16 cellular contexts compared by ENCODE assay signal in genomic region chr4:6834867-6835266, GRCh38. TPM values are rescaled to one million over a fixed set of nuclear protein-coding genes. Genes with fewer than 3 reads are reported as not detected.
DNase-seq lines count a peak whose midpoint lies in the region; FAIRE-seq and TF ChIP-seq lines count a peak whose summit lies in the region.
"Had no signal": no experiment of that assay in that cellular context is flagged by ENCODE, and none has a peak within 500 bp of the region (broad histone marks: within the 10 kb centered on the region; RNA-seq: fewer than 3 reads in every experiment).

No MANE protein-coding gene starts in this region.

- H2AFZ ChIP-seq in ACC112 (ENCODE audit: low read length, unreplicated experiment) (no peak overlapping the region), keratinocyte (ENCODE audit: control insufficient read depth, low read length) (no peak overlapping the region)

- in situ Hi-C loops in brain microvascular endothelial cell (cut with HindIII; ENCODE audit: low pct_ligation_motif_present, low sequenced_read_pairs): no loop called here
- in situ Hi-C loops in KBM-7 (cut with MboI; ENCODE audit: low pct_unique_long_range_greater_than_20kb, low sequenced_read_pairs): no loop called here

- H3K9me3 ChIP-seq in keratinocyte (ENCODE audit: control insufficient read depth, low read depth, low read length) (no peaks in the 10 kb centered on the region), A673 (ENCODE audit: low read depth, low read length, poor library complexity, severe bottlenecking) (no peaks in the 10 kb centered on the region)
- H3K9me3 ChIP-seq: prostate gland had no signal

- H3K27me3 ChIP-seq in ACC112 (ENCODE audit: insufficient read depth, low read length) (no peaks in the 10 kb centered on the region), brain microvascular endothelial cell (replicated peaks) (no peaks in the 10 kb centered on the region), keratinocyte (ENCODE audit: control insufficient read depth, extremely low read depth, insufficient read depth, low read length) (no peaks in the 10 kb centered on the region), A673 (replicated peaks; ENCODE audit: insufficient read depth, low read depth, low read length, poor library complexity) (no peaks in the 10 kb centered on the region)

- POLR2A ChIA-PET in A673 (lab: Charles Lee; ENCODE audit: low non-redundant PET): no interaction called here

- H3K36me3 ChIP-seq in ACC112 (ENCODE audit: insufficient read depth, low read length) (peaks cover 3% of the 10 kb centered on the region; the same call in 1 of the 2 replicates), brain microvascular endothelial cell (replicated peaks) (no peaks in the 10 kb centered on the region), keratinocyte (ENCODE audit: control insufficient read depth in 2 of 2, extremely low read depth in 1 of 2, insufficient read depth in 2 of 2, low read length in 2 of 2) (peaks cover 4 to 7% of the 10 kb centered on the region in 2 experiments), A673 (ENCODE audit: insufficient read depth, low read length, poor library complexity, severe bottlenecking) (peaks cover 13% of the 10 kb centered on the region)
- H3K36me3 ChIP-seq: prostate gland had no signal

- H3K4me2 ChIP-seq in keratinocyte (ENCODE audit: control insufficient read depth, extremely low read depth, insufficient read depth, low read depth, low read length): no peak overlapping the region

- dilution Hi-C loops in keratinocyte (cut with MboI; ENCODE audit: extremely low pct_ligation_motif_present, low sequenced_read_pairs): no loop called here

- H3K79me2 ChIP-seq in ACC112 (ENCODE audit: control insufficient read depth, insufficient read depth, low read length, unreplicated experiment) (peaks cover 11% of the 10 kb centered on the region), keratinocyte (ENCODE audit: control insufficient read depth, insufficient read depth, low read length) (peaks cover 12% of the 10 kb centered on the region)

- peaks cover 4% of the 10 kb centered on the region for H3K4me1 Mint-ChIP-seq in activated naive CD8-positive, alpha-beta T cell treated with anti-CD3 and anti-CD28 coated beads for 36 hours
- H3K4me1 Mint-ChIP-seq: B cell; stimulated activated memory B cell treated with anti-CD40 and anti-IgM and Interleukin-4, amounts not matched to agents 10 μg/mL and 1 μg/mL and 100 μg/mL, for 72 hours had no signal

- no TSS peak for BruUV-seq in A673 (replicated peaks; lab: Mats Ljungman, UMichigan)

- H3K27ac Mint-ChIP-seq in activated naive CD8-positive, alpha-beta T cell treated with anti-CD3 and anti-CD28 coated beads for 36 hours: no peak overlapping the region
- H3K27ac Mint-ChIP-seq: activated naive CD8-positive, alpha-beta T cell treated with anti-CD3 and anti-CD28 coated beads, Interleukin-2, amount 10 ng/mL, durations not matched to agents 7 days and 5 days; B cell; stimulated activated memory B cell treated with anti-CD40 and anti-IgM and Interleukin-4, amounts not matched to agents 10 μg/mL and 1 μg/mL and 100 μg/mL, for 72 hours had no signal

- no peaks in the 10 kb centered on the region for H3K9me1 ChIP-seq in keratinocyte (ENCODE audit: control insufficient read depth, extremely low read depth, insufficient read depth, low read length)

- H3K4me3 Mint-ChIP-seq in activated naive CD8-positive, alpha-beta T cell treated with anti-CD3 and anti-CD28 coated beads for 36 hours: no peak overlapping the region
- H3K4me3 Mint-ChIP-seq: activated naive CD8-positive, alpha-beta T cell treated with anti-CD3 and anti-CD28 coated beads, Interleukin-2, amount 10 ng/mL, durations not matched to agents 7 days and 5 days; B cell; stimulated activated memory B cell treated with anti-CD40 and anti-IgM and Interleukin-4, amounts not matched to agents 10 μg/mL and 1 μg/mL and 100 μg/mL, for 72 hours had no signal

- intact Hi-C loops in A673 (cut with micrococcal nuclease; ENCODE audit: unreplicated experiment): no loop called here

- peaks cover 39% of the 10 kb centered on the region for H3K36me3 Mint-ChIP-seq in activated naive CD8-positive, alpha-beta T cell treated with anti-CD3 and anti-CD28 coated beads for 36 hours

- no peak overlapping the region for H3K4me3 ChIP-seq in ACC112 (ENCODE audit: low read depth, low read length)
- H3K4me3 ChIP-seq in brain microvascular endothelial cell (ENCODE audit: low read depth, low read length): no peak overlapping the region
- H3K4me3 ChIP-seq in keratinocyte (ENCODE audit: control insufficient read depth in 2 of 3, extremely low read depth in 1 of 3, insufficient read depth in 2 of 3, low read depth in 1 of 3, low read length in 3 of 3): no peak overlapping the region
- no peak overlapping the region for H3K4me3 ChIP-seq in A673 (ENCODE audit: low read depth, low read length, poor library complexity, severe bottlenecking)
- H3K4me3 ChIP-seq: prostate gland had no signal

- H3K27ac ChIP-seq in ACC112 (ENCODE audit: low read depth, low read length): peak overlapping the region; percentile 7; the same call in 1 of the 2 replicates
- H3K27ac ChIP-seq in brain microvascular endothelial cell: no peak overlapping the region
- H3K27ac ChIP-seq in keratinocyte (ENCODE audit: control insufficient read depth, insufficient read depth, low read length): no peak overlapping the region
- no peak overlapping the region for H3K27ac ChIP-seq in A673 (ENCODE audit: low read depth, low read length, poor library complexity, severe bottlenecking)
- H3K27ac ChIP-seq: prostate gland had no signal

- peaks cover 4% of the 10 kb centered on the region for H4K20me1 ChIP-seq in keratinocyte (ENCODE audit: control insufficient read depth, extremely low read depth, insufficient read depth, low read length)

- CTCF ChIA-PET in A673 (lab: Charles Lee): no interaction called here

- H3K9me3 Mint-ChIP-seq in activated naive CD8-positive, alpha-beta T cell treated with anti-CD3 and anti-CD28 coated beads for 36 hours: peaks cover 5% of the 10 kb centered on the region

- H3K27me3 Mint-ChIP-seq in activated naive CD8-positive, alpha-beta T cell treated with anti-CD3 and anti-CD28 coated beads for 36 hours: no peaks in the 10 kb centered on the region
- H3K27me3 Mint-ChIP-seq: activated naive CD8-positive, alpha-beta T cell treated with anti-CD3 and anti-CD28 coated beads, Interleukin-2, amount 10 ng/mL, durations not matched to agents 7 days and 5 days; B cell; stimulated activated memory B cell treated with anti-CD40 and anti-IgM and Interleukin-4, amounts not matched to agents 10 μg/mL and 1 μg/mL and 100 μg/mL, for 72 hours had no signal

- FAIRE-seq in keratinocyte (lab: Jason Lieb, UNC): peak; percentile 80

- no peak overlapping the region for H3K9ac ChIP-seq in keratinocyte (ENCODE audit: control insufficient read depth, extremely low read depth, insufficient read depth, low read length)

- TF ChIP-seq CTCF in brain microvascular endothelial cell (IDR thresholded peaks at IDR 0.05; ENCODE audit: low read depth, low read length, missing control alignments) (no peak), keratinocyte (optimal IDR thresholded peaks at IDR 0.05 in 1 of 3, IDR thresholded peaks at IDR 0.05 in 1 of 3, conservative IDR thresholded peaks at IDR 0.05 in 1 of 3; ENCODE audit: extremely low read depth in 1 of 3, insufficient read depth in 2 of 3, low read length in 3 of 3) (no peak), A673 (conservative IDR thresholded peaks at IDR 0.05; ENCODE audit: low read depth, low read length) (no peak)

- peaks cover 13% of the 10 kb centered on the region for H3K4me1 ChIP-seq in ACC112 (ENCODE audit: control insufficient read depth, insufficient read depth, low read length, unreplicated experiment)
- H3K4me1 ChIP-seq in keratinocyte (ENCODE audit: control insufficient read depth, extremely low read depth, insufficient read depth, low read length): peaks cover 5% of the 10 kb centered on the region
- no peaks in the 10 kb centered on the region for H3K4me1 ChIP-seq in A673 (ENCODE audit: insufficient read depth, low read length, poor library complexity, severe bottlenecking)
- H3K4me1 ChIP-seq: prostate gland had no signal

- peak; percentile 66 for DNase-seq in HT1080 (ENCODE audit: low read depth)
- peak; percentile 29 for DNase-seq in brain microvascular endothelial cell
- DNase-seq in keratinocyte (ENCODE audit: low read depth, low spot score): no peak
- no peak for DNase-seq in activated naive CD8-positive, alpha-beta T cell treated with anti-CD3 and anti-CD28 coated beads for 36 hours
- no peak for DNase-seq in hypothalamus (lab: John Stamatoyannopoulos, UW)
- no peak for DNase-seq in A673 (ENCODE audit: low spot score)
- no peak for DNase-seq in KBM-7
- DNase-seq: activated naive CD8-positive, alpha-beta T cell treated with anti-CD3 and anti-CD28 coated beads, Interleukin-2, amount 10 ng/mL, durations not matched to agents 7 days and 5 days; effector CD4-positive, alpha-beta T cell; NCI-H1092 treated with DMSO at 0.1 percent for 48 hours; NCI-H446 treated with DMSO at 0.1 percent for 48 hours; stimulated activated CD4-positive, alpha-beta T cell treated with anti-CD3 and anti-CD28 coated beads, Interleukin-2, amount 100 ng/mL, for 48 hours had no signal

RNA-seq across cellular contexts. Expression of gene KIAA0232, which starts 52.3 kb away (rescaled TPM):
- total RNA-seq in HT1080 (2014; rRNA removed; shearing (Covaris generic)): 4.4 and 4.7 TPM in 2 replicates
- polyA plus RNA-seq in HT1080 (2015; cell fraction: cytosol; rRNA removed): 6.3 and 8.9 TPM in 2 replicates
- polyA plus RNA-seq in HT1080 (2015; cell fraction: nucleus; rRNA removed): 14.4 and 15.3 TPM in 2 replicates
- 8.5 to 10.0 TPM (median 9.1 TPM) in 3 replicates for polyA plus RNA-seq in keratinocyte
- polyA plus RNA-seq in keratinocyte (2011; ENCODE audit: low read depth): 9.8 TPM
- polyA plus RNA-seq in keratinocyte (2011; cell fraction: cytosol; rRNA removed): 5.6 and 9.4 TPM in 2 replicates
- polyA plus RNA-seq in keratinocyte (2011; cell fraction: nucleus; rRNA removed): 12.6 and 15.6 TPM in 2 replicates
- polyA plus RNA-seq in keratinocyte (2012; ENCODE audit: low replicate concordance): 7.6 and 7.8 TPM in 2 replicates
- 9.2 to 15.4 TPM (median 13.9 TPM) in 3 replicates for polyA minus RNA-seq in keratinocyte
- polyA minus RNA-seq in keratinocyte (2011; cell fraction: cytosol; rRNA and poly(A)+ RNA removed): 9.2 TPM
- 13.4 and 27.8 TPM in 2 replicates for polyA minus RNA-seq in keratinocyte (2011; cell fraction: nucleus; rRNA and poly(A)+ RNA removed)
- 10 to 100 TPM; 13.8 to 14.7 TPM for total RNA-seq in activated naive CD8-positive, alpha-beta T cell treated with anti-CD3 and anti-CD28 coated beads for 36 hours
- 30.2 and 33.3 TPM in 2 replicates for total RNA-seq in A673 (2021)

Comparison
In these comparisons a context has a peak if more than half of its experiments do, and no peak if none do; other contexts are left out.
1. DNase-seq: peak in HT1080 (single experiment) and brain microvascular endothelial cell (single experiment); none in keratinocyte (single experiment), activated naive CD8-positive, alpha-beta T cell treated with anti-CD3 and anti-CD28 coated beads for 36 hours (single experiment), hypothalamus (0 of 51), A673 (single experiment) and KBM-7 (single experiment).